Comparison of ENCODE assay signal across 14 cellular contexts in the genomic region with DNA sequence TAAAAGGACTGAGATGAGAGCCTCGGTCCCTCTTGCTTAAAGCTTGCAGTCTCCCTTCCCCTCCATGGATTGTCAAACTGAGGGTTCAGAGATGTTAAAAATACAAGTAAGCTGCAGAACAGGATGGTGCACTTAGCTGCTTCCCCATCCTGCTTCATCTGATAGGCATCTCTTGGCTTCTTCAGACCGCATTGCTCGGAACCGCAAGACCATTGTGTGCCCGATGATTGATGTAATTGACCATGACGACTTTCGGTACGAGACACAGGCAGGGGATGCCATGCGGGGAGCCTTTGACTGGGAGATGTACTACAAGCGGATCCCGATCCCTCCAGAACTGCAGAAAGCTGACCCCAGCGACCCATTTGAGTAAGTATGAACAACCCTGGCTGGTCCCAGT.
A peak's percentile ranks its signal among the peaks of the same experiment; 100 is the strongest.
DNase-seq lines count a peak whose midpoint lies in the region; ATAC-seq and TF ChIP-seq lines count a peak whose summit lies in the region.
"Had no signal": no experiment of that assay in that cellular context is flagged by ENCODE, and none has a peak within 500 bp of the region (broad histone marks: within the 10 kb centered on the region; RNA-seq: fewer than 3 reads in every experiment).

No MANE protein-coding gene starts in this region.

- H3K4me2 ChIP-seq in hepatocyte = no peak overlapping the region

- peaks cover 18% of the 10 kb centered on the region for H3K36me3 Mint-ChIP-seq in type B pancreatic cell
- H3K36me3 Mint-ChIP-seq in natural killer cell = peaks cover 23% of the 10 kb centered on the region

- no peaks in the 10 kb centered on the region for H3K4me1 ChIP-seq in hepatocyte (ENCODE audit: insufficient read depth)

- intact Hi-C loops in natural killer cell (cut with micrococcal nuclease) = loop anchor here (10.0 kb wide), 1 partner anchor 185 kb away; a partner anchor contains a TSS

- H3K36me3 ChIP-seq in hepatocyte (replicated peaks; ENCODE audit: insufficient read depth, low read depth) = no peaks in the 10 kb centered on the region

- peaks cover 7% of the 10 kb centered on the region for H3K9me3 Mint-ChIP-seq in type B pancreatic cell
- no peaks in the 10 kb centered on the region for H3K9me3 Mint-ChIP-seq in natural killer cell
- H3K9me3 Mint-ChIP-seq: CD4-positive, alpha-beta memory T cell had no signal

- 84% methylated on average over 12 of the region's 12 CpGs for WGBS in hepatocyte (ENCODE audit: low lambda C conversion rate, missing lambda C conversion rate)

- H3K27ac Mint-ChIP-seq in type B pancreatic cell (peak overlapping the region; percentile 34), natural killer cell (no peak overlapping the region)
- H3K27ac Mint-ChIP-seq: B cell; CD4-positive, alpha-beta memory T cell; H9 had no signal

- H3K4me3 ChIP-seq in epithelial cell of esophagus (ENCODE audit: low read length) (no peak overlapping the region), hepatocyte (no peak overlapping the region)

- TF ChIP-seq CTCF in epithelial cell of esophagus (IDR thresholded peaks at IDR 0.05; ENCODE audit: insufficient read depth, low read depth, low read length, missing control alignments) (no peak), type B pancreatic cell (conservative IDR thresholded peaks at IDR 0.05) (no peak), natural killer cell (IDR thresholded peaks at IDR 0.05) (no peak), hepatocyte (IDR thresholded peaks at IDR 0.05; ENCODE audit: poor library complexity) (no peak)

- H3K9me3 ChIP-seq in hepatocyte (ENCODE audit: low read depth) = no peaks in the 10 kb centered on the region

- H3K4me1 Mint-ChIP-seq in type B pancreatic cell (ENCODE audit: unreplicated experiment) (peaks cover 22% of the 10 kb centered on the region), natural killer cell (peaks cover 22 to 36% of the 10 kb centered on the region in 2 donors)

- no peak for ATAC-seq in natural killer cell

- H3K27me3 Mint-ChIP-seq in type B pancreatic cell (peaks cover 17% of the 10 kb centered on the region), natural killer cell (ENCODE audit: low read depth in 2 of 2) (no peaks in the 10 kb centered on the region)
- H3K27me3 Mint-ChIP-seq: B cell; CD4-positive, alpha-beta memory T cell had no signal

- no peak overlapping the region for H2AFZ ChIP-seq in hepatocyte

- no peak overlapping the region for H3K27ac ChIP-seq in hepatocyte
- H3K27ac ChIP-seq: C4-2B had no signal

- H3K9me2 ChIP-seq in hepatocyte (replicated peaks; ENCODE audit: insufficient read depth) = no peaks in the 10 kb centered on the region

- H3K4me3 Mint-ChIP-seq in type B pancreatic cell (no peak overlapping the region), natural killer cell (no peak overlapping the region)
- H3K4me3 Mint-ChIP-seq: B cell; CD4-positive, alpha-beta memory T cell; H9 had no signal

- H4K20me1 ChIP-seq in hepatocyte (ENCODE audit: insufficient read depth, poor library complexity, severe bottlenecking) = no peaks in the 10 kb centered on the region

- peak; percentile 12 for DNase-seq in DMS79 treated with DMSO at 0.1 percent for 48 hours (lab: John Stamatoyannopoulos, UW)
- peak; percentile 25 for DNase-seq in NCI-H510A treated with DMSO at 0.1 percent for 48 hours (lab: John Stamatoyannopoulos, UW)
- peak; percentile 30 for DNase-seq in epithelial cell of esophagus (ENCODE audit: low read depth)
- no peak for DNase-seq in type B pancreatic cell (ENCODE audit: extremely low spot score, unreplicated experiment)
- no peak for DNase-seq in natural killer cell
- no peak for DNase-seq in NAMALWA (ENCODE audit: low spot score)
- no peak for DNase-seq in hepatocyte (ENCODE audit: low spot score)
- DNase-seq: CD4-positive, alpha-beta memory T cell; DND-41; GDM1; GOT3; H9 had no signal

- H3K79me2 ChIP-seq in hepatocyte = no peaks in the 10 kb centered on the region

- H3K27me3 ChIP-seq in hepatocyte = no peaks in the 10 kb centered on the region

Comparison
In these comparisons a context has a peak if more than half of its experiments do, and no peak if none do; other contexts are left out.
1. DNase-seq: peak in DMS79 treated with DMSO at 0.1 percent for 48 hours (single experiment), NCI-H510A treated with DMSO at 0.1 percent for 48 hours (single experiment) and epithelial cell of esophagus (single experiment); none in type B pancreatic cell (single experiment), natural killer cell (single experiment), NAMALWA (single experiment) and hepatocyte (single experiment).